Comparison of ENCODE assay signal across 16 cellular contexts in the genomic region with DNA sequence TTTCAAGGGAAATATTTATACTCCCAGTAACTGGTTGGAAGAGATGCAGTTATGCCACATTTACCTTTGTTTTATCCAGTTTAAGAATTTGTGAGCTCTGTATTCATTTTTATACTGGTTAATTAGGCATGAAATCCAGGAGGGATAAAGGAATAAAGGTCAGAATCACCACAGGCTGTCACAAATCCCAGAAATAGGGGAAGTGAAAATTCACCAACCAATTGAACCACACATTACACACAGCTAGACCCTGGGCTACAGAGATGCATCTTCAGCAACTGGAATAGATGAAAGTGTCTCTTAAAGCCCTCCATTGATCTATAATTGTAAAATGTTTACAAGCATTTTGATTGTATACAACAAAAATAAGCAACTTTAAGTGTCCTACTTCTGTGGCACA.
"Had no signal": no experiment of that assay in that cellular context is flagged by ENCODE, and none has a peak within 500 bp of the region (broad histone marks: within the 10 kb centered on the region; RNA-seq: fewer than 3 reads in every experiment).

No MANE protein-coding gene starts in this region.

- DNase-seq: activated CD4-positive, alpha-beta T cell treated with anti-CD3 and anti-CD28 coated beads, Interleukin-2, amount 50 U/mL, for 48 hours; activated naive CD4-positive, alpha-beta T cell treated with Interleukin-2 at 50 U/mL for 16 hours; anterior cingulate cortex; cerebellar nuclear complex; effector memory CD4-positive, alpha-beta T cell; foreskin fibroblast; hypothalamus; left ventricle myocardium inferior; mesenchymal stem cell; natural killer cell; stimulated activated CD4-positive, alpha-beta T cell treated with anti-CD3 and anti-CD28 coated beads, Interleukin-2, amount 100 ng/mL, for 48 hours; stimulated activated naive CD4-positive, alpha-beta T cell had no signal

- ATAC-seq: activated T-helper 17 cell treated with anti-CD3 and anti-CD28 coated beads, Interleukin-2, amount 50 U/mL, for 72 hours; natural killer cell had no signal

- H3K27me3 ChIP-seq: tibial nerve, vagina had no signal

- H3K27ac ChIP-seq: left ventricle myocardium inferior, tibial nerve, vagina, VCaP had no signal

- H3K9me3 ChIP-seq: left ventricle myocardium inferior, tibial nerve, vagina had no signal

- H3K36me3 ChIP-seq: left ventricle myocardium inferior, tibial nerve, vagina had no signal

- H3K4me1 ChIP-seq: tibial nerve, vagina had no signal

- H3K4me3 ChIP-seq: left ventricle myocardium inferior, tibial nerve, vagina had no signal
